17 cellular contexts compared by ENCODE assay signal in the genomic region with DNA sequence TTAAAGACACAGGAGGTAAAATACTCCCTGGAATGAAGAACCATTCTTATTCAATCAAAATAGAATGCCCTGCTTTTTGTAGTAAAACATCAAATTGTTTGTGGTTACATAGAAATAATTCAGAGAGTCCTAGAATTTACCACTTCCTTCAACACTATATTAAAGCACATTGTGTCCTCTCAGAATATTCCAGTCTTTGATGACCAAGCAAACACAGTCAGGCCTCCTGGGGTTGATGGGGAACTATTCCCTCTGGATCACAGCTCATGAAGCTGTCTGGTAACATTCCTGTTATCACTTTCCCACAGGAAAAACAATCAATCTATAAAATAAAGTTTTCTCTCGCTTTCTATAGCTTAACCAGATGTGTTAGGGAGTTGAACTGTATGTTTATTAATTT.
DNase-seq lines count a peak whose midpoint lies in the region; ATAC-seq and TF ChIP-seq lines count a peak whose summit lies in the region.
"Had no signal": no experiment of that assay in that cellular context is flagged by ENCODE, and none has a peak within 500 bp of the region (broad histone marks: within the 10 kb centered on the region; RNA-seq: fewer than 3 reads in every experiment).

No MANE protein-coding gene starts in this region.

- H3K4me2 ChIP-seq in neural cell (ENCODE audit: low read length) = no peak overlapping the region
- no peak overlapping the region for H3K4me2 ChIP-seq in smooth muscle cell
- H3K4me2 ChIP-seq: BLaER1 had no signal

- TF ChIP-seq RAD21 in neural cell (conservative IDR thresholded peaks at IDR 0.05) = no peak

- H3K36me3 ChIP-seq in neural cell (ENCODE audit: insufficient read depth, low read length) (no peaks in the 10 kb centered on the region), smooth muscle cell (ENCODE audit: low read depth) (no peaks in the 10 kb centered on the region), testis (ENCODE audit: low read depth, missing control alignments) (no peaks in the 10 kb centered on the region)
- H3K36me3 ChIP-seq: BLaER1 had no signal

- H3F3A ChIP-seq in neural cell (ENCODE audit: insufficient read depth, low read length, poor library complexity, severe bottlenecking) (no peaks in the 10 kb centered on the region), smooth muscle cell (ENCODE audit: low read depth) (peaks cover 8% of the 10 kb centered on the region)

- H3K27me3 ChIP-seq in neural cell (ENCODE audit: insufficient read depth, low read depth, low read length) (no peaks in the 10 kb centered on the region), smooth muscle cell (ENCODE audit: low read depth) (no peaks in the 10 kb centered on the region), testis (no peaks in the 10 kb centered on the region)
- H3K27me3 ChIP-seq: BLaER1 had no signal

- TF ChIP-seq CTCF in neural cell (IDR thresholded peaks at IDR 0.05; ENCODE audit: poor library complexity, severe bottlenecking) (no peak), smooth muscle cell (IDR thresholded peaks at IDR 0.05; ENCODE audit: borderline replicate concordance, insufficient read depth, poor library complexity, severe bottlenecking) (no peak), testis (IDR thresholded peaks at IDR 0.05) (no peak)

- no peak overlapping the region for H3K9ac ChIP-seq in neural cell (ENCODE audit: low read length)
- H3K9ac ChIP-seq in smooth muscle cell (ENCODE audit: low read depth) = no peak overlapping the region
- H3K9ac ChIP-seq: BLaER1 had no signal

- H4K20me1 ChIP-seq in neural cell (ENCODE audit: insufficient read depth) (no peaks in the 10 kb centered on the region), smooth muscle cell (ENCODE audit: low read depth) (no peaks in the 10 kb centered on the region)
- H4K20me1 ChIP-seq: BLaER1 had no signal

- H3K4me1 ChIP-seq in smooth muscle cell (ENCODE audit: low read depth) (peaks cover 21% of the 10 kb centered on the region), testis (no peaks in the 10 kb centered on the region)

- ATAC-seq in left cardiac atrium (no peak), GM21515 (IDR thresholded peaks at IDR 0.05; ENCODE audit: unreplicated experiment) (no peak)
- ATAC-seq: HCT116 had no signal

- H3K27ac ChIP-seq in neural cell (ENCODE audit: low read length) = peak overlapping the region; percentile 68
- H3K27ac ChIP-seq in smooth muscle cell (ENCODE audit: low read depth) = peak overlapping the region; percentile 88
- H3K27ac ChIP-seq in testis = no peak overlapping the region
- H3K27ac ChIP-seq: BLaER1 had no signal

- DNase-seq in LHCN-M2 (ENCODE audit: low read depth) (peak; percentile 90), foreskin melanocyte (peak; percentile 36), smooth muscle cell (lab: John Stamatoyannopoulos, UW; ENCODE audit: unreplicated experiment) (no peak), left cardiac atrium (no peak), testis (no peak)
- DNase-seq: 8988T; CD4-positive, alpha-beta memory T cell; DMS79 treated with DMSO at 0.1 percent for 48 hours; GF-D8; GOT3; H7; HFFc6; IMR-90 had no signal

- no peaks in the 10 kb centered on the region for H3K9me2 ChIP-seq in neural cell (ENCODE audit: insufficient read depth, low read length)

- intact Hi-C loops in left cardiac atrium (cut with DNase I) (no loop called here), testis (cut with DNase I; ENCODE audit: low total_unique reads) (no loop called here)

- H3K79me2 ChIP-seq in neural cell (replicated peaks; ENCODE audit: insufficient read depth, low read length) (no peaks in the 10 kb centered on the region), smooth muscle cell (ENCODE audit: low read depth) (no peaks in the 10 kb centered on the region)

- 72% methylated on average over 1 of the region's 1 CpG for WGBS in smooth muscle cell (ENCODE audit: low lambda C conversion rate)
- 75 to 79% methylated on average over 1 of the region's 1 CpG for WGBS in testis, 2 donors

- TF ChIP-seq POLR2A in testis (IDR thresholded peaks at IDR 0.05) = no peak

- H2AFZ ChIP-seq in neural cell (ENCODE audit: low read depth, low read length) = no peak overlapping the region
- no peak overlapping the region for H2AFZ ChIP-seq in smooth muscle cell (ENCODE audit: low read depth)

- TF ChIP-seq EP300 in neural cell (conservative IDR thresholded peaks at IDR 0.05; ENCODE audit: poor library complexity, severe bottlenecking) = no peak

- H3K4me3 ChIP-seq in neural cell (ENCODE audit: low read length) = no peak overlapping the region
- no peak overlapping the region for H3K4me3 ChIP-seq in smooth muscle cell
- H3K4me3 ChIP-seq in testis = no peak overlapping the region
- H3K4me3 ChIP-seq: BLaER1 had no signal

- H3K9me3 ChIP-seq in neural cell (ENCODE audit: low read length) (no peaks in the 10 kb centered on the region), smooth muscle cell (replicated peaks; ENCODE audit: low read depth) (no peaks in the 10 kb centered on the region), testis (no peaks in the 10 kb centered on the region)
- H3K9me3 ChIP-seq: BLaER1 had no signal

TF ChIP-seq in neural cell, 6 proteins besides CTCF, POLR2A, EP300 and RAD21:
- TF ChIP-seq EZH2 (IDR thresholded peaks at IDR 0.05; ENCODE audit: borderline replicate concordance, insufficient read depth, low read length, poor library complexity, severe bottlenecking) = no peak
- no peak for TF ChIP-seq SMC3 (conservative IDR thresholded peaks at IDR 0.05; ENCODE audit: poor library complexity)
- TF ChIP-seq TAF1 (IDR thresholded peaks at IDR 0.05; ENCODE audit: low read depth) = no peak
- TF ChIP-seq POLR2AphosphoS5 (IDR thresholded peaks at IDR 0.05) = no peak
- TF ChIP-seq MXI1 (conservative IDR thresholded peaks at IDR 0.05; ENCODE audit: poor library complexity, severe bottlenecking) = no peak
- TF ChIP-seq, protein P1, sequence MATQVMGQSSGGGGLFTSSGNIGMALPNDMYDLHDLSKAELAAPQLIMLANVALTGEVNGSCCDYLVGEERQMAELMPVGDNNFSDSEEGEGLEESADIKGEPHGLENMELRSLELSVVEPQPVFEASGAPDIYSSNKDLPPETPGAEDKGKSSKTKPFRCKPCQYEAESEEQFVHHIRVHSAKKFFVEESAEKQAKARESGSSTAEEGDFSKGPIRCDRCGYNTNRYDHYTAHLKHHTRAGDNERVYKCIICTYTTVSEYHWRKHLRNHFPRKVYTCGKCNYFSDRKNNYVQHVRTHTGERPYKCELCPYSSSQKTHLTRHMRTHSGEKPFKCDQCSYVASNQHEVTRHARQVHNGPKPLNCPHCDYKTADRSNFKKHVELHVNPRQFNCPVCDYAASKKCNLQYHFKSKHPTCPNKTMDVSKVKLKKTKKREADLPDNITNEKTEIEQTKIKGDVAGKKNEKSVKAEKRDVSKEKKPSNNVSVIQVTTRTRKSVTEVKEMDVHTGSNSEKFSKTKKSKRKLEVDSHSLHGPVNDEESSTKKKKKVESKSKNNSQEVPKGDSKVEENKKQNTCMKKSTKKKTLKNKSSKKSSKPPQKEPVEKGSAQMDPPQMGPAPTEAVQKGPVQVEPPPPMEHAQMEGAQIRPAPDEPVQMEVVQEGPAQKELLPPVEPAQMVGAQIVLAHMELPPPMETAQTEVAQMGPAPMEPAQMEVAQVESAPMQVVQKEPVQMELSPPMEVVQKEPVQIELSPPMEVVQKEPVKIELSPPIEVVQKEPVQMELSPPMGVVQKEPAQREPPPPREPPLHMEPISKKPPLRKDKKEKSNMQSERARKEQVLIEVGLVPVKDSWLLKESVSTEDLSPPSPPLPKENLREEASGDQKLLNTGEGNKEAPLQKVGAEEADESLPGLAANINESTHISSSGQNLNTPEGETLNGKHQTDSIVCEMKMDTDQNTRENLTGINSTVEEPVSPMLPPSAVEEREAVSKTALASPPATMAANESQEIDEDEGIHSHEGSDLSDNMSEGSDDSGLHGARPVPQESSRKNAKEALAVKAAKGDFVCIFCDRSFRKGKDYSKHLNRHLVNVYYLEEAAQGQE (IDR thresholded peaks at IDR 0.05; ENCODE audit: borderline replicate concordance) = no peak
TF ChIP-seq in neural cell: peak in this region for 0.

Comparison
In these comparisons a context has a peak if more than half of its experiments do, and no peak if none do; other contexts are left out.
1. DNase-seq: peak in LHCN-M2 (single experiment) and foreskin melanocyte (single experiment); none in smooth muscle cell (single experiment), left cardiac atrium (single experiment) and testis (single experiment).
2. H3K27ac ChIP-seq: peak in neural cell (single experiment) and smooth muscle cell (single experiment); none in testis (0 of 2).